In the genomic region with DNA sequence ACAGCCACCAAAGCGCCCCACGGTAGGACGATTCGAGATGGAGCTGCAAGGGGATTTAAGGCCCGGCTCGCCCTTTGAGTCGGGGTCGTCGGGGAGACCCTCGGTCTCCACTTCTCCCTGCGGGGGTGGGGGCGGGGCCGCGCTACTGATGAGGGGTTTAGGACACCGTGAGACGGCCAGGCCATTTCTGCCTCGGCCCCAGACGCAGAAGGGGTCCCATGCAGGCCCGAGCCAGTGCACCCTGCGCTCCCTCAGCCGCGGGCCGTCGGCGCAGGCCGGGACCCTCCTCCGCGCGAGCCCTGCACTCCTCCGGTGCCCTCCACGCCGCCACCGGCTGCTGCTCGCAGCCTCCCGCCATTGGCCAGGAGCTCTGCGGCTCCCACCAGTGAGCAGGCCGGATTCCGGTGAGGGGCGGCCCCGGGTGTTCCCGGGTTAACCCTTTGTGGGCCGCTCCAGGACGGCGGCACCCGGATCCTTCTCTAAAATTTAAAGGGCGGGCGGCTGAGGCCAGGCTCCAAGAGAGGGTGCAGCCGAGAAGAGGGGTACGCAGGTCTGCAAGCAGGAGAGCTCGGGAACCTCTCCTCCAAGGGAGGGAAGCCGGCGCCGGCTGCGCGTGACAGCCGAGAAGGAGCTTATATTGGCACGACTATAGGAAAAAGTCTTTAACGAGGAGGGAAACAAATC, we compare ENCODE assay signal across 9 cellular contexts. TPM values are rescaled to one million over a fixed set of nuclear protein-coding genes. Genes with fewer than 3 reads are reported as not detected.
A peak's percentile ranks its signal among the peaks of the same experiment; 100 is the strongest.
DNase-seq lines count a peak whose midpoint lies in the region; ATAC-seq and TF ChIP-seq lines count a peak whose summit lies in the region.
"Had no signal": no experiment of that assay in that cellular context is flagged by ENCODE, and none has a peak within 500 bp of the region (broad histone marks: within the 10 kb centered on the region; RNA-seq: fewer than 3 reads in every experiment).

No MANE protein-coding gene starts in this region.

- H3K36me3 ChIP-seq in mucosa of descending colon (ENCODE audit: low read depth): no peaks in the 10 kb centered on the region

- intact Hi-C loops in mucosa of descending colon (cut with DNase I, micrococcal nuclease): no loop called here

- peak; percentile 88 for DNase-seq in Daoy (ENCODE audit: low read depth)
- DNase-seq in NCI-H82 (lab: John Stamatoyannopoulos, UW): peak; percentile 87
- peak; percentile 68 for DNase-seq in activated T-cell treated with anti-CD3 and anti-CD28 coated beads for 24 hours (ENCODE audit: low read depth)
- no peak for DNase-seq in epithelial cell of proximal tubule (ENCODE audit: low read depth)
- DNase-seq in mucosa of descending colon: peak; percentile 67 to 77 (median 73)
- DNase-seq in stimulated activated CD8-positive, alpha-beta memory T cell treated with anti-CD3 and anti-CD28 coated beads, Interleukin-4, amount 100 ng/mL, for 1 hour (ENCODE audit: low read depth in 2 of 2, low spot score in 1 of 2): peak; percentile 13 to 55
- no peak for DNase-seq in DMS53 treated with DMSO at 0.1 percent for 48 hours (lab: John Stamatoyannopoulos, UW; ENCODE audit: unreplicated experiment)

- TF ChIP-seq CTCF in epithelial cell of proximal tubule (conservative IDR thresholded peaks at IDR 0.05; ENCODE audit: low read depth, low read length): no peak
- no peak for TF ChIP-seq CTCF in mucosa of descending colon (IDR thresholded peaks at IDR 0.05)

- H3K4me1 ChIP-seq in mucosa of descending colon (ENCODE audit: low read depth): peaks cover 12% of the 10 kb centered on the region

- peak; percentile 67 for ATAC-seq in HG02588 (IDR thresholded peaks at IDR 0.05; ENCODE audit: unreplicated experiment)
- ATAC-seq in mucosa of descending colon: peak; percentile 79

- H3K4me3 ChIP-seq in epithelial cell of proximal tubule (ENCODE audit: low read depth, low read length) (peak overlapping the region; percentile 62), mucosa of descending colon (no peak overlapping the region)

- no peaks in the 10 kb centered on the region for H3K9me3 ChIP-seq in mucosa of descending colon

RNA-seq across cellular contexts. Expression of a gene that starts 18.0 kb away (rescaled TPM):
- total RNA-seq in Daoy (2014; rRNA removed; shearing (Covaris generic)): 4.6 and 9.7 TPM in 2 replicates
- total RNA-seq in epithelial cell of proximal tubule (0.29 and 2.4 TPM in 2 replicates), mucosa of descending colon (100 to 1,000 TPM in 2 of 3 donors, 10 to 100 TPM in 1; 52.7 to 140 (median 108) TPM)
- total RNA-seq: activated CD8-positive, alpha-beta memory T cell treated with anti-CD3 and anti-CD28 coated beads for 36 hours had no signal

RNA-seq across cellular contexts. Expression of a gene that starts 51.8 kb away (rescaled TPM):
- total RNA-seq in Daoy (2014; rRNA removed; shearing (Covaris generic)): 27.2 and 41.4 TPM in 2 replicates
- total RNA-seq in epithelial cell of proximal tubule (41.1 and 82.2 TPM in 2 replicates), mucosa of descending colon (10 to 100 TPM; 41.2 to 49.6 (median 47.2) TPM)

Comparison
In these comparisons a context has a peak if more than half of its experiments do, and no peak if none do; other contexts are left out.
1. DNase-seq: peak in Daoy (single experiment), NCI-H82 (single experiment), activated T-cell treated with anti-CD3 and anti-CD28 coated beads for 24 hours (single experiment), mucosa of descending colon (3 of 3) and stimulated activated CD8-positive, alpha-beta memory T cell treated with anti-CD3 and anti-CD28 coated beads, Interleukin-4, amount 100 ng/mL, for 1 hour (2 of 2); none in epithelial cell of proximal tubule (single experiment) and DMS53 treated with DMSO at 0.1 percent for 48 hours (single experiment).